In the genomic region with DNA sequence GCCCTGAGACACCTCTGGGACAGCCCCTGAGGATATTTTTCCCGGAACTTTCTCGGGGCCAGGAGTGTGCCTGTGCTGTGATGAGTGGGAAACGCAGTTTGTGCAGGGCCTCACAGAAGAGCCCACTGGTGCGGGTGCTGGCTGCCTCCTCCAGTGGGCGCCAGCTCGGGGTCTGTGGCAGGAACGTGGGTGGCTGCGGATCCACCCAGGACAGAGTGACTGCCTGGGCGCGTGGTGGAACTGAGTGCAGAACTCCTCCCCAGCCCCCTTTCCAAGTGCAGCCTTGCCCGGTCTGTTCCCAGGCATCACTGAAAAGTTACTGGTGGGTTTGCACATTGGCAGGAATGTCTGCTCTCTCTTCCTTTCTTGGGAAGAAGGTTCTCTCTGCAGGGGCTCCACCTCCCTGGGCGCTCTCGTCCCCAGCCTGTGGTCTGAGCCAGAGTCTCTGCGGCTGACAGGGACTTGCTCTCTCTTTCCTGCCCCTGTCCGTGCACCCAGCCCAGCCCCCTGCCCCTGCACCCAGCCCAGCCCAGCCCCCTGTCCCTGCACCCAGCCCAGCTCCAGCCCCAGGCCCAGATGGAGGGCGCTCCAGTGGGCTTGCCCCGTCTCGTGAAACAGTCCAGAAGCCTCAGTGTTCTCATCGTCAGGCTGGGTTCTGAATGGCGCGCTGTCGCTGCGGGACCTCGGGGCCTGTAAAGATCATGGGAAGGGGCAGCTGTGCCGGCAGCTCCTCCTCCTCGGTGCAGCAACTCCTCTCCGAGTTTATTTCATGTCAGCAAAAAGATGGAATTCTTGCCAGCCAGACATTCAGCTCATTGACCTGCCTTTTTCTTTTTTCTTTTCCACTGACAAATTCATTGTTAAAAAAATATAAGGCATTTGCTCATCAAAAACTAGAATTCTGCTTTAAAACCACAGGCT, we compare ENCODE assay signal across 1 cellular context.
A peak's percentile ranks its signal among the peaks of the same experiment; 100 is the strongest.
TF ChIP-seq lines count a peak whose summit lies in the region.

No MANE protein-coding gene starts in this region.

TF ChIP-seq in K562, 482 proteins besides CTCF, POLR2A, EP300 and RAD21:
- TF ChIP-seq ZNF316 (IDR thresholded peaks at IDR 0.05) (0 out of 2 replicates have a peak, but pooled peaks have one; percentile 3), POLR2H (tag; IDR thresholded peaks at IDR 0.05; ENCODE audit: low read depth) (no peak), TEAD4 (IDR thresholded peaks at IDR 0.05; ENCODE audit: low read length) (no peak), TEAD4 (CRISPR knock-in tag; IDR thresholded peaks at IDR 0.05; ENCODE audit: borderline replicate concordance) (no peak), MIER1 (IDR thresholded peaks at IDR 0.05; ENCODE audit: low read depth) (no peak), IRF2 (CRISPR knock-in tag; IDR thresholded peaks at IDR 0.05) (no peak)
- TF ChIP-seq, protein P1, sequence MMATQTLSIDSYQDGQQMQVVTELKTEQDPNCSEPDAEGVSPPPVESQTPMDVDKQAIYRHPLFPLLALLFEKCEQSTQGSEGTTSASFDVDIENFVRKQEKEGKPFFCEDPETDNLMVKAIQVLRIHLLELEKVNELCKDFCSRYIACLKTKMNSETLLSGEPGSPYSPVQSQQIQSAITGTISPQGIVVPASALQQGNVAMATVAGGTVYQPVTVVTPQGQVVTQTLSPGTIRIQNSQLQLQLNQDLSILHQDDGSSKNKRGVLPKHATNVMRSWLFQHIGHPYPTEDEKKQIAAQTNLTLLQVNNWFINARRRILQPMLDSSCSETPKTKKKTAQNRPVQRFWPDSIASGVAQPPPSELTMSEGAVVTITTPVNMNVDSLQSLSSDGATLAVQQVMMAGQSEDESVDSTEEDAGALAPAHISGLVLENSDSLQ (IDR thresholded peaks at IDR 0.05), result no peak
- TF ChIP-seq, protein P2, sequence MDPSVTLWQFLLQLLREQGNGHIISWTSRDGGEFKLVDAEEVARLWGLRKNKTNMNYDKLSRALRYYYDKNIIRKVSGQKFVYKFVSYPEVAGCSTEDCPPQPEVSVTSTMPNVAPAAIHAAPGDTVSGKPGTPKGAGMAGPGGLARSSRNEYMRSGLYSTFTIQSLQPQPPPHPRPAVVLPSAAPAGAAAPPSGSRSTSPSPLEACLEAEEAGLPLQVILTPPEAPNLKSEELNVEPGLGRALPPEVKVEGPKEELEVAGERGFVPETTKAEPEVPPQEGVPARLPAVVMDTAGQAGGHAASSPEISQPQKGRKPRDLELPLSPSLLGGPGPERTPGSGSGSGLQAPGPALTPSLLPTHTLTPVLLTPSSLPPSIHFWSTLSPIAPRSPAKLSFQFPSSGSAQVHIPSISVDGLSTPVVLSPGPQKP (CRISPR knock-in tag; IDR thresholded peaks at IDR 0.05), result no peak
